ENCODE assay signal across 24 cellular contexts in the genomic region with DNA sequence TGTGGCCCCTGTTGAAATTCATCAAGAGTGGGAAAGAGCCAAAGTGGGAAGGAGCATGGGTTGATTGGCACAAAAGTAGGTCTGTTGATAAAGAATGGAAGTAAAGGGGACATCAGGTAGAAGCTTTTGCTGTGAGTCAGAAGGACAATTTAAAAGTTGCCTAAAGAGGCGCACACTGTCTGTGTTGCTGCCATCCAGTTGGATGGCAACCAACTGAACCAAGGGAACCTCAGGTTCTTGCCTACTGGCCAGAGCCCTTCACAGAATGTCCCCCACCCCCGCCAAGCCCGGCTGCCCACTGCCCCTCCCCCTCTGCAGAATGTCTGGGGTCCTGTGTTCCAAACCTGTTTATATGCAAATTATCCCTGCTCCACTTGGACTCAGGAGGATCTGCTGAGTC. TPM values are rescaled to one million over a fixed set of nuclear protein-coding genes. Genes with fewer than 3 reads are reported as not detected.
"Had no signal": no experiment of that assay in that cellular context is flagged by ENCODE, and none has a peak within 500 bp of the region (broad histone marks: within the 10 kb centered on the region; RNA-seq: fewer than 3 reads in every experiment).

A gene with protein sequence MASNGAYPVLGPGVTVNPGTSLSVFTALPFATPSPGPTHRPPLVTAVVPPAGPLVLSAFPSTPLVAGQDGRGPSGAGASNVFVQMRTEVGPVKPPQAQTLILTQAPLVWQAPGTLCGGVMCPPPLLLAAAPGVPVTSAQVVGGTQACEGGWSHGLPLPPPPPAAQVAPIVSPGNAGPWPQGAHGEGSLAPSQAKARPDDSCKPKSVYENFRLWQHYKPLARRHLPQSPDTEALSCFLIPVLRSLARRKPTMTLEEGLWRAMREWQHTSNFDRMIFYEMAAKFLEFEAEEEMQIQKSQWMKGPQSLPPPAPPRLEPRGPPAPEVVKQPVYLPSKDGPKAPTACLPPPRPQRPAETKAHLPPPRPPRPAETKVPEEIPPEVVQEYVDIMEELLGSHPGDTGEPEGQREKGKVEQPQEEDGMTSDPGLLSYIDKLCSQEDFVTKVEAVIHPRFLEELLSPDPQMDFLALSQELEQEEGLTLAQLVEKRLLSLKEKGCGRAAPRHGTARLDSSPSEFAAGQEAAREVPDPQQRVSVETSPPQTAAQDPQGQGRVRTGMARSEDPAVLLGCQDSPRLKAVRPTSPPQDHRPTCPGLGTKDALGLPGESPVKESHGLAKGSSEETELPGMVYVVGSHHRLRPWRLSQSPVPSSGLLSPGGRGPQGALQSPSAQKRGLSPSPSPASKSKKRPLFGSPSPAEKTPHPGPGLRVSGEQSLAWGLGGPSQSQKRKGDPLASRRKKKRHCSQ (plus strand): TSS at position 301 of the 400 bp plus-strand sequence. CDS start 182 bp downstream, outside the sequence.

RNA-seq across cellular contexts. Expression of the gene that starts here (rescaled TPM):
- total RNA-seq: naive thymus-derived CD4-positive, alpha-beta T cell; naive thymus-derived CD8-positive, alpha-beta T cell; natural killer cell; natural killer cell treated with Interleukin-12 subunit alpha and Interleukin-12 subunit beta and Interleukin-15 and Interleukin-18, amount 100 ng/mL, for 72 hours; occipital lobe; omental fat pad; osteoblast; osteocyte; ovary; pancreas; posterior vena cava; progenitor cell of endocrine pancreas; prostate gland; psoas muscle; pulmonary artery endothelial cell; renal cortical epithelial cell; right atrium auricular region; right cardiac atrium; sciatic nerve; sigmoid colon; skeletal muscle tissue; smooth muscle cell; spleen had no signal
- polyA plus RNA-seq: ovary, pancreas, small intestine, spleen had no signal
